8 cellular contexts compared by ENCODE assay signal in the genomic region with DNA sequence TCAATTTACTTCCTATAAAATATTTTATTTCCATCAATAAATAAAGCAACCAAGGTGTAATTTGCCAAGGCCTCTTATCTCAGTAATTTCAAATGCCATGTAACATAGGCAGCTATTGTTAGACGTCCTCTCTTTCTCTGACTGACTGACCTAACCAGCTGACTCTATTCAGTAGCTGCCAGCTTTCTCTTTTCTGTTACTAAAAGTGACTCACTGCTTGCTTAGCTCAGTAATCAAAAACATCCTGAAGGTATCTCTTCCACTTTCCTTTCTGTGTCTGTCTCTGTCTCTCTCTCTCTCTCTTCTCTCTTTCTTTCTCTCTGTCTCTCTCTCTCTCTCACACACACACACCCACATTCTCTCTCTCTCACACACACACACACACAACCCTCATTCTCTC.
DNase-seq lines count a peak whose midpoint lies in the region; ATAC-seq and TF ChIP-seq lines count a peak whose summit lies in the region.

No MANE protein-coding gene starts in this region.

- H4K8ac ChIP-seq in mesenchymal stem cell (ENCODE audit: low read length), result no peak overlapping the region

- H3K18ac ChIP-seq in mesenchymal stem cell (ENCODE audit: low read depth in 1 of 2, low read length in 2 of 2), result no peak overlapping the region

- H3K4me1 ChIP-seq in mesenchymal stem cell (ENCODE audit: control insufficient read depth, insufficient read depth, low read depth, low read length), result no peaks in the 10 kb centered on the region

- no peak overlapping the region for H2BK120ac ChIP-seq in mesenchymal stem cell (ENCODE audit: low read depth, low read length)

- peaks cover 3% of the 10 kb centered on the region for H3K9me3 Mint-ChIP-seq in chondrocyte (ENCODE audit: low read depth)

- 25% methylated on average over 1 of the region's 1 CpG for WGBS in mesenchymal stem cell

- no peak overlapping the region for H3K23ac ChIP-seq in mesenchymal stem cell (ENCODE audit: low read length in 2 of 2)

- H2BK12ac ChIP-seq in mesenchymal stem cell (ENCODE audit: low read length in 2 of 2), result no peak overlapping the region

- peak; percentile 82 for DNase-seq in HT1080 (ENCODE audit: low read depth)
- peak; percentile 67 for DNase-seq in astrocyte of the spinal cord (ENCODE audit: low read depth, low spot score)
- DNase-seq in mesenchymal stem cell, result peak; percentile 30
- no peak for DNase-seq in DMS114 treated with DMSO at 0.1 percent for 48 hours (lab: John Stamatoyannopoulos, UW; ENCODE audit: unreplicated experiment)
- DNase-seq in left lobe of liver (ENCODE audit: low spot score), result no peak
- no peak for DNase-seq in chondrocyte (ENCODE audit: low spot score)

- no peak overlapping the region for H4K91ac ChIP-seq in mesenchymal stem cell (ENCODE audit: low read length)

- no peaks in the 10 kb centered on the region for H3K4me1 Mint-ChIP-seq in chondrocyte (ENCODE audit: low read depth)

- no peak overlapping the region for H3K14ac ChIP-seq in mesenchymal stem cell (ENCODE audit: low read length in 2 of 2)

- no peak overlapping the region for H2AFZ ChIP-seq in mesenchymal stem cell (ENCODE audit: low read depth, low read length)

- H3K4me2 ChIP-seq in mesenchymal stem cell (ENCODE audit: low read length, poor library complexity, severe bottlenecking), result no peak overlapping the region

- H3K27ac Mint-ChIP-seq in chondrocyte (ENCODE audit: unreplicated experiment), result no peak overlapping the region

- H3K4me3 Mint-ChIP-seq in chondrocyte (ENCODE audit: unreplicated experiment), result no peak overlapping the region

- no peak overlapping the region for H3K4ac ChIP-seq in mesenchymal stem cell (ENCODE audit: low read depth in 1 of 2, low read length in 2 of 2)

- peaks cover 7% of the 10 kb centered on the region for H3K9me3 ChIP-seq in mesenchymal stem cell (ENCODE audit: control insufficient read depth, low read length)

- H2BK15ac ChIP-seq in mesenchymal stem cell (ENCODE audit: low read depth, poor library complexity, severe bottlenecking), result no peak overlapping the region

- H3K27ac ChIP-seq in mesenchymal stem cell (ENCODE audit: low read length, poor library complexity, severe bottlenecking), result no peak overlapping the region

- ATAC-seq in GM18867 (IDR thresholded peaks at IDR 0.05; ENCODE audit: unreplicated experiment) (peak; percentile 94), HG02678 (IDR thresholded peaks at IDR 0.05; ENCODE audit: unreplicated experiment) (no peak), left lobe of liver (no peak)

- H3K27me3 Mint-ChIP-seq in chondrocyte (ENCODE audit: low read depth), result peaks cover 3% of the 10 kb centered on the region

- H3K4me3 ChIP-seq in astrocyte of the spinal cord (ENCODE audit: low read depth, low read length), result no peak overlapping the region
- H3K4me3 ChIP-seq in mesenchymal stem cell (ENCODE audit: insufficient read depth in 1 of 2, low read depth in 1 of 2, low read length in 2 of 2), result no peak overlapping the region

- H3K27me3 ChIP-seq in mesenchymal stem cell (ENCODE audit: control insufficient read depth in 1 of 2, insufficient read depth in 1 of 2, low read length in 2 of 2), result no peaks in the 10 kb centered on the region

- no peak overlapping the region for H2BK5ac ChIP-seq in mesenchymal stem cell (ENCODE audit: low read depth, low read length, poor library complexity, severe bottlenecking)

- H3K36me3 ChIP-seq in mesenchymal stem cell (ENCODE audit: control insufficient read depth in 1 of 2, insufficient read depth in 2 of 2, low read depth in 1 of 2, low read length in 2 of 2), result no peaks in the 10 kb centered on the region

- no peaks in the 10 kb centered on the region for H3K79me1 ChIP-seq in mesenchymal stem cell (replicated peaks; ENCODE audit: low read length, poor library complexity, severe bottlenecking)

- in situ Hi-C loops in astrocyte of the spinal cord (cut with HindIII; ENCODE audit: low sequenced_read_pairs), result no loop called here

- TF ChIP-seq CTCF in astrocyte of the spinal cord (IDR thresholded peaks at IDR 0.05; ENCODE audit: low read depth, low read length), result no peak
- TF ChIP-seq CTCF in chondrocyte (IDR thresholded peaks at IDR 0.05), result no peak

- H3K9ac ChIP-seq in mesenchymal stem cell (ENCODE audit: low read length), result no peak overlapping the region

- no peaks in the 10 kb centered on the region for H3K36me3 Mint-ChIP-seq in chondrocyte (ENCODE audit: low read depth)

- no peak overlapping the region for H2AK5ac ChIP-seq in mesenchymal stem cell (ENCODE audit: low read length, severe bottlenecking)

Comparison
In these comparisons a context has a peak if more than half of its experiments do, and no peak if none do; other contexts are left out.
1. DNase-seq: peak in HT1080 (single experiment), astrocyte of the spinal cord (single experiment) and mesenchymal stem cell (single experiment); none in DMS114 treated with DMSO at 0.1 percent for 48 hours (single experiment), left lobe of liver (single experiment) and chondrocyte (single experiment).